Comparison of ENCODE assay signal across 10 cellular contexts in the genomic region with DNA sequence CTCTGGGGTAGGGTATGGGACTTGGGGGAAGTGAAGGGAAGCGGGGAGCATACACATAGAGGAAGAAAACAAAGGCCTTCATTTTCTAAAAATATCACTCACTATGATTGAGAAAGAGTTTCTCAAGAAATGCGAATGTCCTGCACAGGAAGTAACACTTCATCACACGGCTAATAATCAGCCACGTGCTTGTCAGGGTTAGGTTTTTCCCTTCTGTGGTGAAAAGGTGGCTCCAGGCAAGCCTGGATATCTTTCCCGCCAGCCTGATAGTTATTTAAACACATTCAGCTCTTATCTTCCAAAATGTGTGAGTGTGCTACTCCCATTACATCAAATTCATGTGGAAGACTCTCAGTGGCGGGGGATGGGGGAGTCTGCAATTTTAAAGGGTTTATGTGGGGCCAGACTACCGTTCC.
A peak's percentile ranks its signal among the peaks of the same experiment; 100 is the strongest.
DNase-seq lines count a peak whose midpoint lies in the region; ATAC-seq and TF ChIP-seq lines count a peak whose summit lies in the region.
"Had no signal": no experiment of that assay in that cellular context is flagged by ENCODE, and none has a peak within 500 bp of the region (broad histone marks: within the 10 kb centered on the region; RNA-seq: fewer than 3 reads in every experiment).

No MANE protein-coding gene starts in this region.

- H3K36me3 Mint-ChIP-seq in central memory CD8-positive, alpha-beta T cell (ENCODE audit: insufficient read depth): no peaks in the 10 kb centered on the region
- H3K36me3 Mint-ChIP-seq: T-cell had no signal

- H3K27ac Mint-ChIP-seq in central memory CD8-positive, alpha-beta T cell (ENCODE audit: low read depth): no peak overlapping the region
- H3K27ac Mint-ChIP-seq: T-cell had no signal

- DNase-seq in NK-92 treated with Interleukin-12 subunit alpha and Interleukin-12 subunit beta, amount 100 ng/mL, for 24 hours (lab: John Stamatoyannopoulos, UW): peak; percentile 46
- DNase-seq in NK-92 (lab: John Stamatoyannopoulos, UW; ENCODE audit: unreplicated experiment): no peak
- no peak for DNase-seq in central memory CD8-positive, alpha-beta T cell (ENCODE audit: low spot score in 2 of 2)
- no peak for DNase-seq in gastrocnemius medialis
- no peak for DNase-seq in DMS53 treated with DMSO at 0.1 percent for 48 hours (lab: John Stamatoyannopoulos, UW; ENCODE audit: unreplicated experiment)
- no peak for DNase-seq in NCI-H1417 treated with DMSO at 0.1 percent for 48 hours (lab: John Stamatoyannopoulos, UW)
- DNase-seq in AG08396 (ENCODE audit: low spot score): no peak

- H3K4me1 Mint-ChIP-seq in central memory CD8-positive, alpha-beta T cell: no peaks in the 10 kb centered on the region

- intact Hi-C loops in gastrocnemius medialis (cut with DNase I; ENCODE audit: low total_unique reads): no loop called here

- no peaks in the 10 kb centered on the region for H3K27me3 ChIP-seq in gastrocnemius medialis

- no peaks in the 10 kb centered on the region for H3K9me3 ChIP-seq in gastrocnemius medialis

- no peak for TF ChIP-seq POLR2A in gastrocnemius medialis (IDR thresholded peaks at IDR 0.05)

- no peaks in the 10 kb centered on the region for H3K9me3 Mint-ChIP-seq in central memory CD8-positive, alpha-beta T cell
- H3K9me3 Mint-ChIP-seq: T-cell had no signal

- H3K36me3 ChIP-seq in gastrocnemius medialis: no peaks in the 10 kb centered on the region

- H3K27ac ChIP-seq in gastrocnemius medialis: peak overlapping the region in 3 of 4 donors; percentile 26 to 49 (median 34)
- H3K27ac ChIP-seq: 22Rv1 had no signal

- H3K4me3 Mint-ChIP-seq in central memory CD8-positive, alpha-beta T cell: no peak overlapping the region
- H3K4me3 Mint-ChIP-seq: T-cell had no signal

- no peaks in the 10 kb centered on the region for H3K27me3 Mint-ChIP-seq in central memory CD8-positive, alpha-beta T cell
- H3K27me3 Mint-ChIP-seq: T-cell had no signal

- no peak overlapping the region for H3K4me3 ChIP-seq in gastrocnemius medialis

- no peaks in the 10 kb centered on the region for H3K4me1 ChIP-seq in gastrocnemius medialis

- ATAC-seq in HG03378 (IDR thresholded peaks at IDR 0.05; ENCODE audit: unreplicated experiment) (peak; percentile 42), gastrocnemius medialis (peak; percentile 42 to 44)
- peak; percentile 4 for ATAC-seq in central memory CD8-positive, alpha-beta T cell (replicated peaks; ENCODE audit: extremely low read depth, poor library complexity, severe bottlenecking)

- in situ Hi-C loops in gastrocnemius medialis (cut with MboI; ENCODE audit: low sequenced_read_pairs in 4 of 4): no loop called here

- no peak for TF ChIP-seq CTCF in gastrocnemius medialis (IDR thresholded peaks at IDR 0.05 in 4 of 5, conservative IDR thresholded peaks at IDR 0.05 in 1 of 5)
